Comparison of ENCODE assay signal across 1 cellular context in genomic region chr16:80519189-80519588, GRCh38.
TF ChIP-seq lines count a peak whose summit lies in the region.

No MANE protein-coding gene starts in this region.

TF ChIP-seq in WTC11, 78 proteins besides CTCF, POLR2A, EP300 and RAD21:
- TF ChIP-seq ZNF671 (CRISPR knock-in tag; IDR thresholded peaks at IDR 0.05) (no peak), AR (CRISPR knock-in tag; IDR thresholded peaks at IDR 0.05) (no peak), OVOL2 (CRISPR knock-in tag; IDR thresholded peaks at IDR 0.05; ENCODE audit: borderline replicate concordance) (no peak), PREB (CRISPR knock-in tag; IDR thresholded peaks at IDR 0.05; ENCODE audit: borderline replicate concordance) (no peak), FOXJ3 (CRISPR knock-in tag; IDR thresholded peaks at IDR 0.05; ENCODE audit: borderline replicate concordance) (no peak), ETV6 (CRISPR knock-in tag; IDR thresholded peaks at IDR 0.05) (no peak), GRHL2 (CRISPR knock-in tag; IDR thresholded peaks at IDR 0.05; ENCODE audit: insufficient replicate concordance, severe bottlenecking) (no peak), ZNF232 (CRISPR knock-in tag; IDR thresholded peaks at IDR 0.05) (no peak), TP53 (CRISPR knock-in tag; IDR thresholded peaks at IDR 0.05) (no peak), SOX15 (CRISPR knock-in tag; IDR thresholded peaks at IDR 0.05) (no peak), TEAD4 (CRISPR knock-in tag; IDR thresholded peaks at IDR 0.05) (no peak)
- TF ChIP-seq, protein P1, sequence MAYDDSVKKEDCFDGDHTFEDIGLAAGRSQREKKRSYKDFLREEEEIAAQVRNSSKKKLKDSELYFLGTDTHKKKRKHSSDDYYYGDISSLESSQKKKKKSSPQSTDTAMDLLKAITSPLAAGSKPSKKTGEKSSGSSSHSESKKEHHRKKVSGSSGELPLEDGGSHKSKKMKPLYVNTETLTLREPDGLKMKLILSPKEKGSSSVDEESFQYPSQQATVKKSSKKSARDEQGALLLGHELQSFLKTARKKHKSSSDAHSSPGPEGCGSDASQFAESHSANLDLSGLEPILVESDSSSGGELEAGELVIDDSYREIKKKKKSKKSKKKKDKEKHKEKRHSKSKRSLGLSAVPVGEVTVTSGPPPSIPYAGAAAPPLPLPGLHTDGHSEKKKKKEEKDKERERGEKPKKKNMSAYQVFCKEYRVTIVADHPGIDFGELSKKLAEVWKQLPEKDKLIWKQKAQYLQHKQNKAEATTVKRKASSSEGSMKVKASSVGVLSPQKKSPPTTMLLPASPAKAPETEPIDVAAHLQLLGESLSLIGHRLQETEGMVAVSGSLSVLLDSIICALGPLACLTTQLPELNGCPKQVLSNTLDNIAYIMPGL (CRISPR knock-in tag; IDR thresholded peaks at IDR 0.05): no peak
- TF ChIP-seq, protein P2, sequence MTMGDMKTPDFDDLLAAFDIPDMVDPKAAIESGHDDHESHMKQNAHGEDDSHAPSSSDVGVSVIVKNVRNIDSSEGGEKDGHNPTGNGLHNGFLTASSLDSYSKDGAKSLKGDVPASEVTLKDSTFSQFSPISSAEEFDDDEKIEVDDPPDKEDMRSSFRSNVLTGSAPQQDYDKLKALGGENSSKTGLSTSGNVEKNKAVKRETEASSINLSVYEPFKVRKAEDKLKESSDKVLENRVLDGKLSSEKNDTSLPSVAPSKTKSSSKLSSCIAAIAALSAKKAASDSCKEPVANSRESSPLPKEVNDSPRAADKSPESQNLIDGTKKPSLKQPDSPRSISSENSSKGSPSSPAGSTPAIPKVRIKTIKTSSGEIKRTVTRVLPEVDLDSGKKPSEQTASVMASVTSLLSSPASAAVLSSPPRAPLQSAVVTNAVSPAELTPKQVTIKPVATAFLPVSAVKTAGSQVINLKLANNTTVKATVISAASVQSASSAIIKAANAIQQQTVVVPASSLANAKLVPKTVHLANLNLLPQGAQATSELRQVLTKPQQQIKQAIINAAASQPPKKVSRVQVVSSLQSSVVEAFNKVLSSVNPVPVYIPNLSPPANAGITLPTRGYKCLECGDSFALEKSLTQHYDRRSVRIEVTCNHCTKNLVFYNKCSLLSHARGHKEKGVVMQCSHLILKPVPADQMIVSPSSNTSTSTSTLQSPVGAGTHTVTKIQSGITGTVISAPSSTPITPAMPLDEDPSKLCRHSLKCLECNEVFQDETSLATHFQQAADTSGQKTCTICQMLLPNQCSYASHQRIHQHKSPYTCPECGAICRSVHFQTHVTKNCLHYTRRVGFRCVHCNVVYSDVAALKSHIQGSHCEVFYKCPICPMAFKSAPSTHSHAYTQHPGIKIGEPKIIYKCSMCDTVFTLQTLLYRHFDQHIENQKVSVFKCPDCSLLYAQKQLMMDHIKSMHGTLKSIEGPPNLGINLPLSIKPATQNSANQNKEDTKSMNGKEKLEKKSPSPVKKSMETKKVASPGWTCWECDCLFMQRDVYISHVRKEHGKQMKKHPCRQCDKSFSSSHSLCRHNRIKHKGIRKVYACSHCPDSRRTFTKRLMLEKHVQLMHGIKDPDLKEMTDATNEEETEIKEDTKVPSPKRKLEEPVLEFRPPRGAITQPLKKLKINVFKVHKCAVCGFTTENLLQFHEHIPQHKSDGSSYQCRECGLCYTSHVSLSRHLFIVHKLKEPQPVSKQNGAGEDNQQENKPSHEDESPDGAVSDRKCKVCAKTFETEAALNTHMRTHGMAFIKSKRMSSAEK (CRISPR knock-in tag; IDR thresholded peaks at IDR 0.05; ENCODE audit: borderline replicate concordance): no peak
